In the genomic region with DNA sequence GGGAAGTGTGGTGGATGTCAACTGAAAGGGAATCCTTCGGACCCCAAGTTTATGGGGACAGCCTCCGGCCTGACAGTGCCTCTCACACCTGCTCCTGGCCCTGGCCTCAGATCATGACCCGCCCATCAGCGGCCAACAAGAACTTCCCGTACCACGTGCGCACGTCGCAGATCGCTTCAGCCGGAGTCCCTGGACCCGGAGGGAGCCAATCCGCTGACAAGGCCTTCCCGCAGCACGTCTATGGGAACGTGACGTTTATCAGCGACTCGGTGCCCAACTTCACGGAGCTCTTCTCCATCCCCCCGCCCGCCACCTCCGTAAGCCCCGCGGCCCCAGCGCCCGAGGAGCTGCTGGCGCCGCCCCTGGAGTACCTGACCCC, we compare ENCODE assay signal across 18 cellular contexts. TPM values are rescaled to one million over a fixed set of nuclear protein-coding genes. Genes with fewer than 3 reads are reported as not detected.
DNase-seq lines count a peak whose midpoint lies in the region; ATAC-seq and TF ChIP-seq lines count a peak whose summit lies in the region.
"Had no signal": no experiment of that assay in that cellular context is flagged by ENCODE, and none has a peak within 500 bp of the region (broad histone marks: within the 10 kb centered on the region; RNA-seq: fewer than 3 reads in every experiment).

No MANE protein-coding gene starts in this region.

- H3K27me3 ChIP-seq in RWPE2 (ENCODE audit: insufficient read depth, poor library complexity, severe bottlenecking): no peaks in the 10 kb centered on the region
- peaks cover 45% of the 10 kb centered on the region for H3K27me3 ChIP-seq in hepatocyte

- H3K27ac ChIP-seq in RWPE2 (ENCODE audit: poor library complexity, severe bottlenecking) (no peak overlapping the region), hepatocyte (no peak overlapping the region)
- H3K27ac ChIP-seq: gastrocnemius medialis had no signal

- H3K27ac Mint-ChIP-seq in T-helper 1 cell treated with Interleukin-12 subunit alpha and Interleukin-12 subunit beta and Interleukin-4 antibody, amounts not matched to agents 30 μg/mL and 1 μg/mL, for 36 hours: no peak overlapping the region
- no peak overlapping the region for H3K27ac Mint-ChIP-seq in osteocyte (ENCODE audit: unreplicated experiment)
- H3K27ac Mint-ChIP-seq: activated CD4-positive, alpha-beta T cell treated with anti-CD3 and anti-CD28 coated beads, Interleukin-2, amount 10 ng/mL, durations not matched to agents 7 days and 5 days had no signal

- H3K9me3 ChIP-seq in RWPE2 (ENCODE audit: severe bottlenecking): no peaks in the 10 kb centered on the region
- H3K9me3 ChIP-seq in hepatocyte (ENCODE audit: low read depth): no peaks in the 10 kb centered on the region
- H3K9me3 ChIP-seq: gastrocnemius medialis had no signal

- no peak for DNase-seq in T-helper 1 cell
- DNase-seq in RWPE2 (ENCODE audit: low spot score): peak; percentile 61
- no peak for DNase-seq in hepatocyte (ENCODE audit: low spot score)
- no peak for DNase-seq in osteocyte (ENCODE audit: extremely low spot score, unreplicated experiment)
- no peak for DNase-seq in Kasumi-1 (lab: John Stamatoyannopoulos, UW)
- DNase-seq: activated CD4-positive, alpha-beta T cell treated with anti-CD3 and anti-CD28 coated beads, Interleukin-2, amount 10 ng/mL, durations not matched to agents 7 days and 5 days; gastrocnemius medialis; GOT3; NCI-H2107; NCI-H774; stimulated activated CD4-positive, alpha-beta T cell treated with anti-CD3 and anti-CD28 coated beads, Interleukin-2, amount 100 ng/mL, for 48 hours had no signal

- H3K4me3 ChIP-seq in RWPE2 (ENCODE audit: severe bottlenecking): no peak overlapping the region
- H3K4me3 ChIP-seq in hepatocyte: no peak overlapping the region

- TF ChIP-seq CTCF in RWPE2 (IDR thresholded peaks at IDR 0.05; ENCODE audit: poor library complexity, severe bottlenecking) (no peak), hepatocyte (IDR thresholded peaks at IDR 0.05; ENCODE audit: poor library complexity) (no peak), osteocyte (IDR thresholded peaks at IDR 0.05) (no peak)

- H3K9me3 Mint-ChIP-seq in T-helper 1 cell treated with Interleukin-12 subunit alpha and Interleukin-12 subunit beta and Interleukin-4 antibody, amounts not matched to agents 30 μg/mL and 1 μg/mL, for 36 hours: no peaks in the 10 kb centered on the region
- H3K9me3 Mint-ChIP-seq in osteocyte (ENCODE audit: unreplicated experiment): no peaks in the 10 kb centered on the region
- H3K9me3 Mint-ChIP-seq: activated CD4-positive, alpha-beta T cell treated with anti-CD3 and anti-CD28 coated beads, Interleukin-2, amount 10 ng/mL, durations not matched to agents 7 days and 5 days had no signal

- ATAC-seq in RWPE2 (ENCODE audit: low read depth): no peak
- no peak for ATAC-seq in HG03139 (IDR thresholded peaks at IDR 0.05; ENCODE audit: unreplicated experiment)
- no peak for ATAC-seq in HG02759 (IDR thresholded peaks at IDR 0.05; ENCODE audit: unreplicated experiment)
- ATAC-seq: gastrocnemius medialis, left colon, right cardiac atrium had no signal

- H3K4me1 ChIP-seq in RWPE2 (ENCODE audit: insufficient read depth, poor library complexity, severe bottlenecking) (peaks cover 3% of the 10 kb centered on the region), hepatocyte (ENCODE audit: insufficient read depth) (peaks cover 25% of the 10 kb centered on the region)

- H3K4me1 Mint-ChIP-seq in T-helper 1 cell treated with Interleukin-12 subunit alpha and Interleukin-12 subunit beta and Interleukin-4 antibody, amounts not matched to agents 30 μg/mL and 1 μg/mL, for 36 hours (ENCODE audit: low read depth): peaks cover 13% of the 10 kb centered on the region
- H3K4me1 Mint-ChIP-seq in osteocyte (ENCODE audit: unreplicated experiment): peaks cover 24% of the 10 kb centered on the region

- peaks cover 28% of the 10 kb centered on the region for H3K79me2 ChIP-seq in hepatocyte

- peak overlapping the region; percentile 64 for H3K4me2 ChIP-seq in hepatocyte

- peaks cover 5% of the 10 kb centered on the region for H3K36me3 Mint-ChIP-seq in T-helper 1 cell treated with Interleukin-12 subunit alpha and Interleukin-12 subunit beta and Interleukin-4 antibody, amounts not matched to agents 30 μg/mL and 1 μg/mL, for 36 hours (ENCODE audit: low read depth)
- no peaks in the 10 kb centered on the region for H3K36me3 Mint-ChIP-seq in osteocyte (ENCODE audit: unreplicated experiment)

- peaks cover 36% of the 10 kb centered on the region for H3K27me3 Mint-ChIP-seq in T-helper 1 cell treated with Interleukin-12 subunit alpha and Interleukin-12 subunit beta and Interleukin-4 antibody, amounts not matched to agents 30 μg/mL and 1 μg/mL, for 36 hours (ENCODE audit: low read depth)
- H3K27me3 Mint-ChIP-seq in osteocyte (ENCODE audit: unreplicated experiment): peaks cover 33% of the 10 kb centered on the region

- no peaks in the 10 kb centered on the region for H3K36me3 ChIP-seq in RWPE2 (ENCODE audit: low read depth)
- H3K36me3 ChIP-seq in hepatocyte (replicated peaks; ENCODE audit: insufficient read depth, low read depth): no peaks in the 10 kb centered on the region
- H3K36me3 ChIP-seq: gastrocnemius medialis had no signal

- H4K20me1 ChIP-seq in hepatocyte (ENCODE audit: insufficient read depth, poor library complexity, severe bottlenecking): no peaks in the 10 kb centered on the region

- 26% methylated on average over 7 of the region's 29 CpGs for WGBS in hepatocyte (ENCODE audit: low lambda C conversion rate, missing lambda C conversion rate)

- H3K4me3 Mint-ChIP-seq in T-helper 1 cell treated with Interleukin-12 subunit alpha and Interleukin-12 subunit beta and Interleukin-4 antibody, amounts not matched to agents 30 μg/mL and 1 μg/mL, for 36 hours: peak overlapping the region; percentile 21
- peak overlapping the region; percentile 4 for H3K4me3 Mint-ChIP-seq in osteocyte (ENCODE audit: unreplicated experiment)
- H3K4me3 Mint-ChIP-seq: activated CD4-positive, alpha-beta T cell treated with anti-CD3 and anti-CD28 coated beads, Interleukin-2, amount 10 ng/mL, durations not matched to agents 7 days and 5 days had no signal

- no peaks in the 10 kb centered on the region for H3K9me2 ChIP-seq in hepatocyte (replicated peaks; ENCODE audit: insufficient read depth)

- no peak overlapping the region for H2AFZ ChIP-seq in hepatocyte

RNA-seq across cellular contexts. Expression of gene MEGF8, which starts 2.0 kb away (rescaled TPM):
- 11.0 and 19.2 TPM in 2 replicates for total RNA-seq in hepatocyte
- polyA plus RNA-seq in hepatocyte: 7.6 and 8.3 TPM in 2 replicates
- total RNA-seq in osteocyte: 75.7 and 80.9 TPM in 2 replicates

RNA-seq across cellular contexts. Expression of gene TMEM145, which starts 10.4 kb away (rescaled TPM):
- total RNA-seq in hepatocyte (0.40 TPM in 1 of 2 replicates, not detected in the other), osteocyte (0.21 and 0.78 TPM in 2 replicates)
- polyA plus RNA-seq in hepatocyte: 0.58 TPM in 1 of 2 replicates, not detected in the other
- total RNA-seq: A172; activated CD4-positive, alpha-beta T cell treated with anti-CD3 and anti-CD28 coated beads, Interleukin-2, amount 10 ng/mL, durations not matched to agents 7 days and 5 days; M059J had no signal

RNA-seq across cellular contexts. Expression of gene PAFAH1B3, which starts 21.0 kb away (rescaled TPM):
- total RNA-seq in hepatocyte (46.1 and 70.6 TPM in 2 replicates), osteocyte (44.4 and 47.2 TPM in 2 replicates)
- 98.6 and 116 TPM in 2 replicates for polyA plus RNA-seq in hepatocyte

RNA-seq across cellular contexts. Expression of gene PRR19, which starts 21.5 kb away (rescaled TPM):
- total RNA-seq in hepatocyte (0.24 and 2.2 TPM in 2 replicates), osteocyte (2.0 and 2.2 TPM in 2 replicates)
- polyA plus RNA-seq in hepatocyte: 1.9 and 3.0 TPM in 2 replicates
- total RNA-seq: gastrocnemius medialis had no signal

RNA-seq across cellular contexts. Expression of gene CIC, which starts 54.4 kb away (rescaled TPM):
- total RNA-seq in hepatocyte (14.3 and 17.4 TPM in 2 replicates), osteocyte (115 and 122 TPM in 2 replicates)
- polyA plus RNA-seq in hepatocyte: 19.3 and 23.2 TPM in 2 replicates
